Comparison of ENCODE assay signal across 8 cellular contexts in genomic region chr7:43650457-43651052, GRCh38.
DNase-seq lines count a peak whose midpoint lies in the region; ATAC-seq and TF ChIP-seq lines count a peak whose summit lies in the region.

No MANE protein-coding gene starts in this region.

- TF ChIP-seq EP300 in tibial nerve (IDR thresholded peaks at IDR 0.05): no peak

- no peaks in the 10 kb centered on the region for H3K27me3 Mint-ChIP-seq in activated naive CD4-positive, alpha-beta T cell treated with anti-CD3 and anti-CD28 coated beads, Interleukin-2, amount 50 U/mL, for 24 hours
- H3K27me3 Mint-ChIP-seq in activated T-cell treated with anti-CD3 and anti-CD28 coated beads, Interleukin-2, amount 50 U/mL, for 4 hours (ENCODE audit: low read depth): no peaks in the 10 kb centered on the region

- peak overlapping the region; percentile 7 to 94 (median 80) for H3K27ac ChIP-seq in tibial nerve

- H3K9me3 ChIP-seq in tibial nerve (no peaks in the 10 kb centered on the region), BE2C (no peaks in the 10 kb centered on the region)

- H3K27ac Mint-ChIP-seq in activated naive CD4-positive, alpha-beta T cell treated with anti-CD3 and anti-CD28 coated beads, Interleukin-2, amount 50 U/mL, for 24 hours: peak overlapping the region; percentile 97

- H3K4me1 Mint-ChIP-seq in activated naive CD4-positive, alpha-beta T cell treated with anti-CD3 and anti-CD28 coated beads, Interleukin-2, amount 50 U/mL, for 24 hours: peaks cover 91% of the 10 kb centered on the region
- peaks cover 90% of the 10 kb centered on the region for H3K4me1 Mint-ChIP-seq in activated T-cell treated with anti-CD3 and anti-CD28 coated beads, Interleukin-2, amount 50 U/mL, for 4 hours (ENCODE audit: low read depth)

- H3K27me3 ChIP-seq in tibial nerve (no peaks in the 10 kb centered on the region), BE2C (no peaks in the 10 kb centered on the region)

- no peak for TF ChIP-seq POLR2A in tibial nerve (IDR thresholded peaks at IDR 0.05)

- H3K4me1 ChIP-seq in tibial nerve: peaks cover 11 to 74% (median 64%) of the 10 kb centered on the region in 4 donors
- peaks cover 18% of the 10 kb centered on the region for H3K4me1 ChIP-seq in BE2C

- H3K9me3 Mint-ChIP-seq in activated naive CD4-positive, alpha-beta T cell treated with anti-CD3 and anti-CD28 coated beads, Interleukin-2, amount 50 U/mL, for 24 hours: peaks cover 7% of the 10 kb centered on the region
- no peaks in the 10 kb centered on the region for H3K9me3 Mint-ChIP-seq in activated T-cell treated with anti-CD3 and anti-CD28 coated beads, Interleukin-2, amount 50 U/mL, for 4 hours

- 27 to 31% methylated on average over 9 of the region's 9 CpGs for WGBS in tibial nerve, 2 donors

- H3K36me3 ChIP-seq in tibial nerve (peaks cover 0 to under 1% (median 0%) of the 10 kb centered on the region in 3 donors), BE2C (peaks cover 32% of the 10 kb centered on the region)

- ATAC-seq in activated T-cell treated with anti-CD3 and anti-CD28 coated beads, Interleukin-2, amount 50 U/mL, for 4 hours: no peak
- ATAC-seq in GM19324 (IDR thresholded peaks at IDR 0.05; ENCODE audit: low FRiP score, unreplicated experiment): no peak

- peak overlapping the region; percentile 87 for H3K4me3 Mint-ChIP-seq in activated naive CD4-positive, alpha-beta T cell treated with anti-CD3 and anti-CD28 coated beads, Interleukin-2, amount 50 U/mL, for 24 hours
- peak overlapping the region; percentile 76 for H3K4me3 Mint-ChIP-seq in activated T-cell treated with anti-CD3 and anti-CD28 coated beads, Interleukin-2, amount 50 U/mL, for 4 hours

- no peak overlapping the region for H3K4me3 ChIP-seq in tibial nerve
- H3K4me3 ChIP-seq in BE2C (ENCODE audit: low read depth, low read length): no peak overlapping the region

- no peak for TF ChIP-seq CTCF in tibial nerve (IDR thresholded peaks at IDR 0.05)
- TF ChIP-seq CTCF in BE2C (IDR thresholded peaks at IDR 0.05; ENCODE audit: low read depth, low read length): no peak

- DNase-seq in activated naive CD4-positive, alpha-beta T cell (lab: John Stamatoyannopoulos, UW): no peak
- DNase-seq in activated T-cell treated with anti-CD3 and anti-CD28 coated beads, Interleukin-2, amount 50 U/mL, for 4 hours: no peak
- DNase-seq in iris pigment epithelial cell (ENCODE audit: low read depth) (peak; percentile 84), tibial nerve (ENCODE audit: low spot score in 2 of 2) (no peak), BE2C (no peak)
- no peak for DNase-seq in stimulated activated CD8-positive, alpha-beta memory T cell treated with anti-CD3 and anti-CD28 coated beads, Interleukin-4, amount 100 ng/mL, for 48 hours

- peaks cover 17% of the 10 kb centered on the region for H3K36me3 Mint-ChIP-seq in activated naive CD4-positive, alpha-beta T cell treated with anti-CD3 and anti-CD28 coated beads, Interleukin-2, amount 50 U/mL, for 24 hours
- peaks cover 34% of the 10 kb centered on the region for H3K36me3 Mint-ChIP-seq in activated T-cell treated with anti-CD3 and anti-CD28 coated beads, Interleukin-2, amount 50 U/mL, for 4 hours (ENCODE audit: insufficient read depth)
